13 cellular contexts compared by ENCODE assay signal in the genomic region with DNA sequence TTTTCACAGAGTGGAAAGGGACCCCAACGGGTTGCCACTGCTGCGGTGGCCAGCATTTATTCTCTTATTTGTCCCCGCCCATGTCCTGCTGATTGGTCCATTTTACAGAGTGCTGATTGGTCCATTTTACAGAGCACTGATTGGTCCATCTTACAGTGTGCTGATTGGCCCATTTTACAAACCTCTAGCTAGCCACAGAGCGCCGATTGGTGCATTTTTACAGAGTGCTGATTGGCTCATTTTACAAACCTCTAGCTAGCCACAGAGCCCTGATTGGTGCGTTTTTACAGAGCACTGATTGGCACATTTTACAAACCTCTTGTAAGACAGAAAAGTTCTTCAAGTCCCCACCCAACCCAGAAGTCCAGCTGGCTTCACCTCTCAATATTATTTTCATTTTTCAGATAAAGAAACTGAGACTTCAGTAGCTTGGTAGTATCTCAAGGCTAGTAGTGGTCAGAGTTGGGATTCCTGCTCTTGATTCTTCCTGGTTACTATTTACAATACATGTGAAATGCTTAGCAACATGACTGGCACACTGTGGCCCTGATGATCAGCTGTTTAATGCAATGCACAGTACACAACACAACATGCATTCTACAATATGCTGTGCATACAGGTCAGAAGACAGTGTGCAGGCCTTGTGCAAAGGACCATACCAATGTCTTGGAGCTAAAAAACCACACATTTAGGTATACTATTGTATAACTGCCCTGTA.
DNase-seq lines count a peak whose midpoint lies in the region; ATAC-seq, FAIRE-seq and TF ChIP-seq lines count a peak whose summit lies in the region.
"Had no signal": no experiment of that assay in that cellular context is flagged by ENCODE, and none has a peak within 500 bp of the region (broad histone marks: within the 10 kb centered on the region; RNA-seq: fewer than 3 reads in every experiment).

No MANE protein-coding gene starts in this region.

- no peaks in the 10 kb centered on the region for H3K27me3 ChIP-seq in adrenal gland
- H3K27me3 ChIP-seq: BE2C, hepatocyte had no signal

- POLR2A ChIA-PET in activated B cell treated with CpG ODN at 0.5 μM for 24 hours (lab: Charles Lee), result interaction anchor here (0.6 to 1.4 kb wide), 8 partner anchors 9 to 238 kb away, joined by 3 to 6 read pairs (median 4); partner anchors contain the start of gene CPEB4
- POLR2A ChIA-PET in activated CD4-positive, alpha-beta memory T cell treated with anti-CD3 and anti-CD28 coated beads for 36 hours (lab: Charles Lee), result no interaction called here

- intact Hi-C loops in activated B cell treated with CpG ODN at 0.5 μM for 24 hours (cut with micrococcal nuclease) (loop anchor here (2.0 to 5.0 kb wide), 5 partner anchors 19 to 207 kb away; partner anchors contain the start of gene BOD1), adrenal gland (cut with DNase I) (no loop called here)
- intact Hi-C loops in activated CD4-positive, alpha-beta memory T cell treated with anti-CD3 and anti-CD28 coated beads for 36 hours (cut with micrococcal nuclease), result no loop called here

- FAIRE-seq in GM12891 (lab: Jason Lieb, UNC), result peak; percentile 94

- H3K9me3 Mint-ChIP-seq in activated B cell treated with CpG ODN at 0.5 μM for 24 hours, result peaks cover 6% of the 10 kb centered on the region
- H3K9me3 Mint-ChIP-seq in activated CD4-positive, alpha-beta memory T cell treated with anti-CD3 and anti-CD28 coated beads for 36 hours, result peaks cover 12% of the 10 kb centered on the region
- H3K9me3 Mint-ChIP-seq: T-helper 2 cell treated with Interferon-gamma antibody and Interleukin-4, amounts not matched to agents 5 μg/mL and 100 μg/mL, for 36 hours had no signal

- H3K36me3 Mint-ChIP-seq in activated B cell treated with CpG ODN at 0.5 μM for 24 hours (ENCODE audit: low read depth), result no peaks in the 10 kb centered on the region
- no peaks in the 10 kb centered on the region for H3K36me3 Mint-ChIP-seq in activated CD4-positive, alpha-beta memory T cell treated with anti-CD3 and anti-CD28 coated beads for 36 hours

- peak overlapping the region; percentile 86 for H3K27ac Mint-ChIP-seq in activated B cell treated with CpG ODN at 0.5 μM for 24 hours
- no peak overlapping the region for H3K27ac Mint-ChIP-seq in activated CD4-positive, alpha-beta memory T cell treated with anti-CD3 and anti-CD28 coated beads for 36 hours
- H3K27ac Mint-ChIP-seq: naive thymus-derived CD4-positive, alpha-beta T cell; T-helper 2 cell treated with Interferon-gamma antibody and Interleukin-4, amounts not matched to agents 5 μg/mL and 100 μg/mL, for 36 hours had no signal

- DNase-seq in GM12891 (ENCODE audit: insufficient read length, low spot score) (no peak), activated B cell treated with CpG ODN at 0.5 μM for 24 hours (no peak), adrenal gland (no peak), NCI-H1417 (lab: John Stamatoyannopoulos, UW) (no peak)
- DNase-seq in activated CD8-positive, alpha-beta memory T cell treated with anti-CD3 and anti-CD28 coated beads, Interleukin-2, amount 50 U/mL, for 4 hours, result no peak
- no peak for DNase-seq in activated CD4-positive, alpha-beta memory T cell treated with anti-CD3 and anti-CD28 coated beads for 36 hours
- DNase-seq: BE2C; naive thymus-derived CD4-positive, alpha-beta T cell had no signal

- H3K4me1 ChIP-seq in adrenal gland (replicated peaks in 1 of 2), result peaks cover 0 to 4% of the 10 kb centered on the region in 2 donors
- H3K4me1 ChIP-seq: BE2C had no signal

- peak overlapping the region; percentile 44 for H3K4me3 Mint-ChIP-seq in activated B cell treated with CpG ODN at 0.5 μM for 24 hours
- H3K4me3 Mint-ChIP-seq in activated CD4-positive, alpha-beta memory T cell treated with anti-CD3 and anti-CD28 coated beads for 36 hours, result no peak overlapping the region
- H3K4me3 Mint-ChIP-seq: naive thymus-derived CD4-positive, alpha-beta T cell; T-helper 2 cell treated with Interferon-gamma antibody and Interleukin-4, amounts not matched to agents 5 μg/mL and 100 μg/mL, for 36 hours had no signal

- H3K4me3 ChIP-seq in adrenal gland, result no peak overlapping the region
- H3K4me3 ChIP-seq: coronary artery, hepatocyte had no signal

- no peaks in the 10 kb centered on the region for H3K36me3 ChIP-seq in adrenal gland (replicated peaks in 1 of 2)
- H3K36me3 ChIP-seq: BE2C had no signal

- 93 to 98% (median 96%) methylated on average over 6 of the region's 6 CpGs for WGBS in adrenal gland, 4 donors

- H3K27ac ChIP-seq in adrenal gland, result no peak overlapping the region
- H3K27ac ChIP-seq: coronary artery, hepatocyte had no signal

- TF ChIP-seq CTCF in activated B cell treated with CpG ODN at 0.5 μM for 24 hours (IDR thresholded peaks at IDR 0.05), result no peak
- TF ChIP-seq CTCF in adrenal gland (IDR thresholded peaks at IDR 0.05), result no peak

- H3K27me3 Mint-ChIP-seq in activated B cell treated with CpG ODN at 0.5 μM for 24 hours, result no peaks in the 10 kb centered on the region
- H3K27me3 Mint-ChIP-seq in activated CD4-positive, alpha-beta memory T cell treated with anti-CD3 and anti-CD28 coated beads for 36 hours, result peaks cover 1% of the 10 kb centered on the region

- H3K4me1 Mint-ChIP-seq in activated B cell treated with CpG ODN at 0.5 μM for 24 hours, result peaks cover 47% of the 10 kb centered on the region
- peaks cover 5% of the 10 kb centered on the region for H3K4me1 Mint-ChIP-seq in activated CD4-positive, alpha-beta memory T cell treated with anti-CD3 and anti-CD28 coated beads for 36 hours (ENCODE audit: low read depth)

- peak; percentile 54 for ATAC-seq in GM19455 (IDR thresholded peaks at IDR 0.05; ENCODE audit: unreplicated experiment)
- peak; percentile 81 for ATAC-seq in HG02981 (IDR thresholded peaks at IDR 0.05; ENCODE audit: unreplicated experiment)
- peak; percentile 54 for ATAC-seq in activated B cell treated with CpG ODN at 0.5 μM for 24 hours (ENCODE audit: low read depth)
- ATAC-seq: naive thymus-derived CD4-positive, alpha-beta T cell had no signal

- CTCF ChIA-PET in activated B cell treated with CpG ODN at 0.5 μM for 24 hours (lab: Charles Lee), result interaction anchor here (0.9 to 1.3 kb wide), 3 partner anchors 9 to 245 kb away, joined by 3 to 8 read pairs (median 4); no protein-coding TSS in a partner anchor
- CTCF ChIA-PET in activated CD4-positive, alpha-beta memory T cell treated with anti-CD3 and anti-CD28 coated beads for 36 hours (lab: Charles Lee), result no interaction called here

- TF ChIP-seq POLR2A in GM12891 (IDR thresholded peaks at IDR 0.05; ENCODE audit: low read depth, low read length) (no peak), adrenal gland (IDR thresholded peaks at IDR 0.05) (no peak)

- H3K9me3 ChIP-seq in adrenal gland (replicated peaks in 1 of 3), result no peaks in the 10 kb centered on the region

TF ChIP-seq in GM12891, 5 proteins besides CTCF, POLR2A, EP300 and RAD21:
- TF ChIP-seq TAF1 (IDR thresholded peaks at IDR 0.05; ENCODE audit: low read depth, low read length) (no peak), SPI1 (IDR thresholded peaks at IDR 0.05; ENCODE audit: low read depth, low read length) (no peak), POU2F2 (IDR thresholded peaks at IDR 0.05; ENCODE audit: low read depth, low read length) (no peak), PAX5 (IDR thresholded peaks at IDR 0.05; ENCODE audit: insufficient read depth, low read length, severe bottlenecking) (no peak), POLR2AphosphoS5 (IDR thresholded peaks at IDR 0.05; ENCODE audit: low read depth, low read length) (no peak)
